Comparison of ENCODE assay signal across 28 cellular contexts in the genomic region with DNA sequence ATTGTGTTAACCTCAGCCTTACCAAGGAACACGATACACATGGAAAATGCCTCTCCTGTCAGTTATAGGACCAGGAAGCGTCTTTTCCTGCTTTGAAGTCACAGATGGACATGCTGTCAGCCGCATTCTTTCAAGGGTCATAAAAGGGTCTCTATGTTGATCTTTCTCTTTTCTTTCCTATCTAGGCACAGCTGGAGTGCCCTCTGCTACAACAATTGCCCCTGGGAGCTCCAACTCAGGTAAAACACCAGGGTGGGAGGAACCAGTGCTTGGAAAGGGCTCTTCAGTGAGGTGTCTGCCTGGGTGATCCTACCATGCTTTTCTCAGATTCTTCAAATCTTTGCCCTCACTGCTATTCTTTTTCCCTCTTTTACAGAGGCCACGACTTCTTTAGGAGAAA.
"Had no signal": no experiment of that assay in that cellular context is flagged by ENCODE, and none has a peak within 500 bp of the region (broad histone marks: within the 10 kb centered on the region; RNA-seq: fewer than 3 reads in every experiment).

No MANE protein-coding gene starts in this region.

- H3K36me3 ChIP-seq: gastroesophageal sphincter, heart left ventricle, left lung, neural progenitor cell, prostate gland, sigmoid colon, stomach, thyroid gland, vagina had no signal

- H3K9me3 Mint-ChIP-seq: nephron, neural progenitor cell had no signal

- H3K4me1 Mint-ChIP-seq: naive thymus-derived CD4-positive, alpha-beta T cell; nephron; neural progenitor cell; stimulated activated effector memory CD8-positive, alpha-beta T cell treated with anti-CD3 and anti-CD28 coated beads, Interleukin-12 subunit alpha, Interleukin-12 subunit beta, amount 100 ng/mL, for 72 hours had no signal

- H3K79me2 ChIP-seq: parathyroid adenoma had no signal

- H3K4me2 ChIP-seq: neural progenitor cell had no signal

- DNase-seq: dermis blood vessel endothelial cell; effector memory CD8-positive, alpha-beta T cell; foreskin fibroblast; heart left ventricle; hippocampal formation; kidney; left lung; mesenchymal stem cell; midbrain; naive thymus-derived CD4-positive, alpha-beta T cell; right cardiac atrium; sigmoid colon; stimulated activated CD4-positive, alpha-beta T cell treated with anti-CD3 and anti-CD28 coated beads, Interleukin-2, amount 100 ng/mL, for 24 hours; stimulated activated CD4-positive, alpha-beta T cell treated with anti-CD3 and anti-CD28 coated beads, Interleukin-4, amount 100 ng/mL, for 24 hours; stimulated activated naive CD4-positive, alpha-beta T cell treated with Interleukin-2 at 50 U/mL for 16 hours; stomach; thyroid gland; trophoblast cell had no signal

- H3K27ac ChIP-seq: coronary artery, epithelial cell of prostate, gastroesophageal sphincter, heart left ventricle, left lung, neural progenitor cell, parathyroid adenoma, prostate gland, sigmoid colon, stomach, thyroid gland, vagina had no signal

- ATAC-seq: effector memory CD8-positive, alpha-beta T cell; esophagus mucosa; gastroesophageal sphincter; heart left ventricle; left lung; naive thymus-derived CD4-positive, alpha-beta T cell; right cardiac atrium; stimulated activated effector memory CD8-positive, alpha-beta T cell treated with anti-CD3 and anti-CD28 coated beads, Interleukin-12 subunit alpha, Interleukin-12 subunit beta, amount 100 ng/mL, for 72 hours had no signal

- H3K4me1 ChIP-seq: gastroesophageal sphincter, heart left ventricle, left lung, parathyroid adenoma, prostate gland, sigmoid colon, stomach, thyroid gland, vagina had no signal

- H3K27me3 Mint-ChIP-seq: effector memory CD8-positive, alpha-beta T cell; naive thymus-derived CD4-positive, alpha-beta T cell had no signal

- H3K9me3 ChIP-seq: prostate gland, sigmoid colon, thyroid gland, vagina had no signal

- H3K27me3 ChIP-seq: gastroesophageal sphincter, heart left ventricle, left lung, neural progenitor cell, sigmoid colon, stomach, thyroid gland, vagina had no signal

- H3K36me3 Mint-ChIP-seq: naive thymus-derived CD4-positive, alpha-beta T cell; neural progenitor cell; stimulated activated effector memory CD8-positive, alpha-beta T cell treated with anti-CD3 and anti-CD28 coated beads, Interleukin-12 subunit alpha, Interleukin-12 subunit beta, amount 100 ng/mL, for 72 hours had no signal

- H3K9ac ChIP-seq: neural progenitor cell, parathyroid adenoma had no signal

- H3K27ac Mint-ChIP-seq: effector memory CD8-positive, alpha-beta T cell; naive thymus-derived CD4-positive, alpha-beta T cell; nephron; neural progenitor cell; stimulated activated effector memory CD8-positive, alpha-beta T cell treated with anti-CD3 and anti-CD28 coated beads, Interleukin-12 subunit alpha, Interleukin-12 subunit beta, amount 100 ng/mL, for 72 hours had no signal

- H3K4me3 ChIP-seq: coronary artery, gastroesophageal sphincter, heart left ventricle, left lung, neural progenitor cell, prostate gland, sigmoid colon, stomach, thyroid gland, vagina had no signal

- H3K4me3 Mint-ChIP-seq: effector memory CD8-positive, alpha-beta T cell; naive thymus-derived CD4-positive, alpha-beta T cell; nephron; neural progenitor cell; stimulated activated effector memory CD8-positive, alpha-beta T cell treated with anti-CD3 and anti-CD28 coated beads, Interleukin-12 subunit alpha, Interleukin-12 subunit beta, amount 100 ng/mL, for 72 hours had no signal
